Comparison of ENCODE assay signal across 20 cellular contexts in genomic region chr17:70414275-70414674, GRCh38.
DNase-seq lines count a peak whose midpoint lies in the region; ATAC-seq and TF ChIP-seq lines count a peak whose summit lies in the region.
"Had no signal": no experiment of that assay in that cellular context is flagged by ENCODE, and none has a peak within 500 bp of the region (broad histone marks: within the 10 kb centered on the region; RNA-seq: fewer than 3 reads in every experiment).

No MANE protein-coding gene starts in this region.

- no peak for ATAC-seq in natural killer cell treated with Interleukin-12 subunit alpha and Interleukin-12 subunit beta and Interleukin-15 and Interleukin-18, amount 100 ng/mL, for 72 hours
- ATAC-seq: CD8-positive, alpha-beta T cell; GM23338; HCT116 had no signal

- POLR2A ChIA-PET in MCF 10A (lab: Yijun Ruan, JAX), result interaction anchor here (1.1 kb wide), 1 partner anchor 8 kb away, joined by 3 read pairs; no protein-coding TSS in a partner anchor

- H3K4me2 ChIP-seq in OCI-LY3 (ENCODE audit: low read length) (no peak overlapping the region), parathyroid adenoma (ENCODE audit: low read length) (peak overlapping the region; percentile 39)
- H3K4me2 ChIP-seq: BLaER1, GM23338 had no signal

- no peaks in the 10 kb centered on the region for H3K27me3 Mint-ChIP-seq in MCF 10A (ENCODE audit: insufficient read depth, unreplicated experiment)
- H3K27me3 Mint-ChIP-seq in natural killer cell treated with Interleukin-12 subunit alpha and Interleukin-12 subunit beta and Interleukin-15 and Interleukin-18, amount 100 ng/mL, for 72 hours, result no peaks in the 10 kb centered on the region
- H3K27me3 Mint-ChIP-seq: B cell; CD4-positive, CD25-positive, alpha-beta regulatory T cell had no signal

- peak overlapping the region; percentile 15; the same call in 1 of the 2 replicates for H2AFZ ChIP-seq in OCI-LY3 (ENCODE audit: low read depth, low read length)
- peak overlapping the region; percentile 55 for H2AFZ ChIP-seq in parathyroid adenoma
- H2AFZ ChIP-seq: GM23338 had no signal

- H3K9me3 ChIP-seq in breast epithelium, result no peaks in the 10 kb centered on the region
- no peaks in the 10 kb centered on the region for H3K9me3 ChIP-seq in OCI-LY3 (ENCODE audit: insufficient read depth, low read length)
- peaks cover 3% of the 10 kb centered on the region for H3K9me3 ChIP-seq in WERI-Rb-1 (ENCODE audit: severe bottlenecking)
- no peaks in the 10 kb centered on the region for H3K9me3 ChIP-seq in parathyroid adenoma (ENCODE audit: control insufficient read depth, low read length)
- H3K9me3 ChIP-seq: BLaER1, Caco-2 had no signal

- no peaks in the 10 kb centered on the region for H3K9me3 Mint-ChIP-seq in MCF 10A (ENCODE audit: unreplicated experiment)
- no peaks in the 10 kb centered on the region for H3K9me3 Mint-ChIP-seq in natural killer cell treated with Interleukin-12 subunit alpha and Interleukin-12 subunit beta and Interleukin-15 and Interleukin-18, amount 100 ng/mL, for 72 hours
- H3K9me3 Mint-ChIP-seq: CD8-positive, alpha-beta T cell; GM23338; H9 had no signal

- H3K79me2 ChIP-seq in OCI-LY3 (ENCODE audit: low read length), result no peaks in the 10 kb centered on the region
- H3K79me2 ChIP-seq in parathyroid adenoma, result no peaks in the 10 kb centered on the region

- H3K4me3 Mint-ChIP-seq in MCF 10A (ENCODE audit: unreplicated experiment), result no peak overlapping the region
- H3K4me3 Mint-ChIP-seq in natural killer cell treated with Interleukin-12 subunit alpha and Interleukin-12 subunit beta and Interleukin-15 and Interleukin-18, amount 100 ng/mL, for 72 hours, result no peak overlapping the region
- H3K4me3 Mint-ChIP-seq: B cell; CD4-positive, CD25-positive, alpha-beta regulatory T cell; CD8-positive, alpha-beta T cell; GM23338; H9 had no signal

- H3K4me1 ChIP-seq in breast epithelium, result no peaks in the 10 kb centered on the region
- H3K4me1 ChIP-seq in OCI-LY3 (ENCODE audit: low read length), result no peaks in the 10 kb centered on the region
- H3K4me1 ChIP-seq in parathyroid adenoma, result peaks cover 16% of the 10 kb centered on the region
- H3K4me1 ChIP-seq: BLaER1, Caco-2 had no signal

- H3K4me1 Mint-ChIP-seq in MCF 10A (ENCODE audit: insufficient read depth, unreplicated experiment), result no peaks in the 10 kb centered on the region
- H3K4me1 Mint-ChIP-seq in natural killer cell treated with Interleukin-12 subunit alpha and Interleukin-12 subunit beta and Interleukin-15 and Interleukin-18, amount 100 ng/mL, for 72 hours (ENCODE audit: low read depth in 2 of 2), result no peaks in the 10 kb centered on the region
- H3K4me1 Mint-ChIP-seq: B cell; CD4-positive, CD25-positive, alpha-beta regulatory T cell; GM23338; H9 had no signal

- H3K4me3 ChIP-seq in breast epithelium (no peak overlapping the region), OCI-LY3 (ENCODE audit: low read length) (no peak overlapping the region), WERI-Rb-1 (ENCODE audit: low read depth, low read length) (peak overlapping the region; percentile 16; the same call in 1 of the 2 replicates), parathyroid adenoma (ENCODE audit: low read depth, low read length) (no peak overlapping the region)
- H3K4me3 ChIP-seq: BLaER1, GM23338 had no signal

- H3K27ac ChIP-seq in breast epithelium, result no peak overlapping the region
- H3K27ac ChIP-seq in OCI-LY3 (ENCODE audit: low read length), result no peak overlapping the region
- peak overlapping the region; percentile 78 for H3K27ac ChIP-seq in WERI-Rb-1
- H3K27ac ChIP-seq in parathyroid adenoma, result peak overlapping the region; percentile 69
- H3K27ac ChIP-seq: 22Rv1, BLaER1, C4-2B had no signal

- intact Hi-C loops in MCF 10A (cut with micrococcal nuclease) (no loop called here), breast epithelium (cut with DNase I; ENCODE audit: low total_unique reads) (no loop called here)

- DNase-seq in MCF 10A (ENCODE audit: unreplicated experiment) (no peak), breast epithelium (ENCODE audit: low spot score in 2 of 2) (no peak), WERI-Rb-1 (no peak), NCI-H1930 (lab: John Stamatoyannopoulos, UW) (no peak), kidney glomerular epithelial cell (lab: John Stamatoyannopoulos, UW) (no peak)
- no peak for DNase-seq in natural killer cell treated with Interleukin-12 subunit alpha and Interleukin-12 subunit beta and Interleukin-15 and Interleukin-18, amount 100 ng/mL, for 72 hours (ENCODE audit: low spot score)
- DNase-seq: Caco-2; CD4-positive, CD25-positive, alpha-beta regulatory T cell; CD8-positive, alpha-beta T cell; DMS153; DND-41; H9 had no signal

- no TSS peak for BruUV-seq in MCF 10A (replicated peaks; lab: Mats Ljungman, UMichigan)

- H3K27ac Mint-ChIP-seq in MCF 10A (ENCODE audit: low read depth, unreplicated experiment), result peak overlapping the region; percentile 7
- H3K27ac Mint-ChIP-seq in natural killer cell treated with Interleukin-12 subunit alpha and Interleukin-12 subunit beta and Interleukin-15 and Interleukin-18, amount 100 ng/mL, for 72 hours, result no peak overlapping the region
- H3K27ac Mint-ChIP-seq: B cell; CD4-positive, CD25-positive, alpha-beta regulatory T cell; CD8-positive, alpha-beta T cell; GM23338; H9 had no signal

- no peaks in the 10 kb centered on the region for H4K20me1 ChIP-seq in OCI-LY3 (ENCODE audit: insufficient read depth, low read length)
- H4K20me1 ChIP-seq: BLaER1 had no signal

- no peaks in the 10 kb centered on the region for H3K27me3 ChIP-seq in breast epithelium
- no peaks in the 10 kb centered on the region for H3K27me3 ChIP-seq in OCI-LY3 (ENCODE audit: low read depth, low read length)
- H3K27me3 ChIP-seq in WERI-Rb-1 (ENCODE audit: insufficient read depth, low read depth, severe bottlenecking), result no peaks in the 10 kb centered on the region
- H3K27me3 ChIP-seq in parathyroid adenoma (ENCODE audit: control insufficient read depth, insufficient read depth, low read length), result no peaks in the 10 kb centered on the region
- H3K27me3 ChIP-seq: BLaER1 had no signal

- no peaks in the 10 kb centered on the region for H3K36me3 Mint-ChIP-seq in MCF 10A (ENCODE audit: insufficient read depth, unreplicated experiment)
- no peaks in the 10 kb centered on the region for H3K36me3 Mint-ChIP-seq in natural killer cell treated with Interleukin-12 subunit alpha and Interleukin-12 subunit beta and Interleukin-15 and Interleukin-18, amount 100 ng/mL, for 72 hours
- H3K36me3 Mint-ChIP-seq: CD4-positive, CD25-positive, alpha-beta regulatory T cell; CD8-positive, alpha-beta T cell had no signal

- CTCF ChIA-PET in MCF 10A (lab: Yijun Ruan, JAX), result no interaction called here

- no peak for TF ChIP-seq POLR2A in breast epithelium (IDR thresholded peaks at IDR 0.05)

- H3K36me3 ChIP-seq in breast epithelium (no peaks in the 10 kb centered on the region), OCI-LY3 (replicated peaks; ENCODE audit: low read depth, low read length) (no peaks in the 10 kb centered on the region), WERI-Rb-1 (no peaks in the 10 kb centered on the region), parathyroid adenoma (ENCODE audit: control insufficient read depth, insufficient read depth, low read length) (no peaks in the 10 kb centered on the region)
- H3K36me3 ChIP-seq: BLaER1 had no signal

- H3K9ac ChIP-seq in OCI-LY3 (ENCODE audit: low read length), result no peak overlapping the region
- H3K9ac ChIP-seq in parathyroid adenoma, result no peak overlapping the region
- H3K9ac ChIP-seq: BLaER1 had no signal

- TF ChIP-seq CTCF in MCF 10A (IDR thresholded peaks at IDR 0.05; ENCODE audit: unreplicated experiment) (no peak), breast epithelium (IDR thresholded peaks at IDR 0.05) (no peak), OCI-LY3 (IDR thresholded peaks at IDR 0.05; ENCODE audit: low read depth, low read length) (no peak), WERI-Rb-1 (IDR thresholded peaks at IDR 0.05; ENCODE audit: low read depth, low read length) (no peak), parathyroid adenoma (IDR thresholded peaks at IDR 0.05) (no peak)

Comparison
In these comparisons a context has a peak if more than half of its experiments do, and no peak if none do; other contexts are left out.
1. H3K27ac ChIP-seq: peak in WERI-Rb-1 (single experiment) and parathyroid adenoma (single experiment); none in breast epithelium (0 of 2) and OCI-LY3 (single experiment).